Comparison of ENCODE assay signal across 3 cellular contexts in genomic region chr10:63373176-63373575, GRCh38.
TF ChIP-seq lines count a peak whose summit lies in the region.

No MANE protein-coding gene starts in this region.

TF ChIP-seq in HepG2, 621 proteins besides CTCF, POLR2A, EP300 and RAD21 (continues in another document):
- TF ChIP-seq, protein P1, sequence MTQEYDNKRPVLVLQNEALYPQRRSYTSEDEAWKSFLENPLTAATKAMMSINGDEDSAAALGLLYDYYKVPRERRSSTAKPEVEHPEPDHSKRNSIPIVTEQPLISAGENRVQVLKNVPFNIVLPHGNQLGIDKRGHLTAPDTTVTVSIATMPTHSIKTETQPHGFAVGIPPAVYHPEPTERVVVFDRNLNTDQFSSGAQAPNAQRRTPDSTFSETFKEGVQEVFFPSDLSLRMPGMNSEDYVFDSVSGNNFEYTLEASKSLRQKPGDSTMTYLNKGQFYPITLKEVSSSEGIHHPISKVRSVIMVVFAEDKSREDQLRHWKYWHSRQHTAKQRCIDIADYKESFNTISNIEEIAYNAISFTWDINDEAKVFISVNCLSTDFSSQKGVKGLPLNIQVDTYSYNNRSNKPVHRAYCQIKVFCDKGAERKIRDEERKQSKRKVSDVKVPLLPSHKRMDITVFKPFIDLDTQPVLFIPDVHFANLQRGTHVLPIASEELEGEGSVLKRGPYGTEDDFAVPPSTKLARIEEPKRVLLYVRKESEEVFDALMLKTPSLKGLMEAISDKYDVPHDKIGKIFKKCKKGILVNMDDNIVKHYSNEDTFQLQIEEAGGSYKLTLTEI (CRISPR knock-in tag; conservative IDR thresholded peaks at IDR 0.05): no peak
- TF ChIP-seq ZNF234 (CRISPR knock-in tag; conservative IDR thresholded peaks at IDR 0.05) (no peak), MAFK (conservative IDR thresholded peaks at IDR 0.05 in 1 of 2, IDR thresholded peaks at IDR 0.05 in 1 of 2; ENCODE audit: low read length in 2 of 2) (peak; percentile 46 to 68; a peak in 3 of 4 replicates), ZNF816 (CRISPR knock-in tag; IDR thresholded peaks at IDR 0.05; ENCODE audit: borderline replicate concordance) (no peak), NR2C2 (CRISPR knock-in tag; IDR thresholded peaks at IDR 0.05; ENCODE audit: borderline replicate concordance) (no peak), ZNF12 (CRISPR knock-in tag; IDR thresholded peaks at IDR 0.05) (no peak)
- TF ChIP-seq, protein P2, sequence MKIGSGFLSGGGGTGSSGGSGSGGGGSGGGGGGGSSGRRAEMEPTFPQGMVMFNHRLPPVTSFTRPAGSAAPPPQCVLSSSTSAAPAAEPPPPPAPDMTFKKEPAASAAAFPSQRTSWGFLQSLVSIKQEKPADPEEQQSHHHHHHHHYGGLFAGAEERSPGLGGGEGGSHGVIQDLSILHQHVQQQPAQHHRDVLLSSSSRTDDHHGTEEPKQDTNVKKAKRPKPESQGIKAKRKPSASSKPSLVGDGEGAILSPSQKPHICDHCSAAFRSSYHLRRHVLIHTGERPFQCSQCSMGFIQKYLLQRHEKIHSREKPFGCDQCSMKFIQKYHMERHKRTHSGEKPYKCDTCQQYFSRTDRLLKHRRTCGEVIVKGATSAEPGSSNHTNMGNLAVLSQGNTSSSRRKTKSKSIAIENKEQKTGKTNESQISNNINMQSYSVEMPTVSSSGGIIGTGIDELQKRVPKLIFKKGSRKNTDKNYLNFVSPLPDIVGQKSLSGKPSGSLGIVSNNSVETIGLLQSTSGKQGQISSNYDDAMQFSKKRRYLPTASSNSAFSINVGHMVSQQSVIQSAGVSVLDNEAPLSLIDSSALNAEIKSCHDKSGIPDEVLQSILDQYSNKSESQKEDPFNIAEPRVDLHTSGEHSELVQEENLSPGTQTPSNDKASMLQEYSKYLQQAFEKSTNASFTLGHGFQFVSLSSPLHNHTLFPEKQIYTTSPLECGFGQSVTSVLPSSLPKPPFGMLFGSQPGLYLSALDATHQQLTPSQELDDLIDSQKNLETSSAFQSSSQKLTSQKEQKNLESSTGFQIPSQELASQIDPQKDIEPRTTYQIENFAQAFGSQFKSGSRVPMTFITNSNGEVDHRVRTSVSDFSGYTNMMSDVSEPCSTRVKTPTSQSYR (CRISPR knock-in tag; IDR thresholded peaks at IDR 0.05; ENCODE audit: borderline replicate concordance): no peak
- TF ChIP-seq, protein P3, sequence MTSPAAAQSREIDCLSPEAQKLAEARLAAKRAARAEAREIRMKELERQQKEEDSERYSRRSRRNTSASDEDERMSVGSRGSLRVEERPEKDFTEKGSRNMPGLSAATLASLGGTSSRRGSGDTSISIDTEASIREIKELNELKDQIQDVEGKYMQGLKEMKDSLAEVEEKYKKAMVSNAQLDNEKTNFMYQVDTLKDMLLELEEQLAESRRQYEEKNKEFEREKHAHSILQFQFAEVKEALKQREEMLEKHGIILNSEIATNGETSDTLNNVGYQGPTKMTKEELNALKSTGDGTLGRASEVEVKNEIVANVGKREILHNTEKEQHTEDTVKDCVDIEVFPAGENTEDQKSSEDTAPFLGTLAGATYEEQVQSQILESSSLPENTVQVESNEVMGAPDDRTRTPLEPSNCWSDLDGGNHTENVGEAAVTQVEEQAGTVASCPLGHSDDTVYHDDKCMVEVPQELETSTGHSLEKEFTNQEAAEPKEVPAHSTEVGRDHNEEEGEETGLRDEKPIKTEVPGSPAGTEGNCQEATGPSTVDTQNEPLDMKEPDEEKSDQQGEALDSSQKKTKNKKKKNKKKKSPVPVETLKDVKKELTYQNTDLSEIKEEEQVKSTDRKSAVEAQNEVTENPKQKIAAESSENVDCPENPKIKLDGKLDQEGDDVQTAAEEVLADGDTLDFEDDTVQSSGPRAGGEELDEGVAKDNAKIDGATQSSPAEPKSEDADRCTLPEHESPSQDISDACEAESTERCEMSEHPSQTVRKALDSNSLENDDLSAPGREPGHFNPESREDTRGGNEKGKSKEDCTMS (CRISPR knock-in tag; conservative IDR thresholded peaks at IDR 0.05): no peak

TF ChIP-seq in IMR-90, 13 proteins besides CTCF, POLR2A, EP300 and RAD21 (continued from another document):
- TF ChIP-seq MXI1 (IDR thresholded peaks at IDR 0.05; ENCODE audit: borderline replicate concordance, low read depth, low read length) (no peak), FOS (IDR thresholded peaks at IDR 0.05; ENCODE audit: low read depth, low read length) (no peak), BHLHE40 (IDR thresholded peaks at IDR 0.05; ENCODE audit: low read depth, low read length) (no peak), MAFK (IDR thresholded peaks at IDR 0.05; ENCODE audit: low read depth, low read length) (peak; percentile 46)
- TF ChIP-seq, protein P4, sequence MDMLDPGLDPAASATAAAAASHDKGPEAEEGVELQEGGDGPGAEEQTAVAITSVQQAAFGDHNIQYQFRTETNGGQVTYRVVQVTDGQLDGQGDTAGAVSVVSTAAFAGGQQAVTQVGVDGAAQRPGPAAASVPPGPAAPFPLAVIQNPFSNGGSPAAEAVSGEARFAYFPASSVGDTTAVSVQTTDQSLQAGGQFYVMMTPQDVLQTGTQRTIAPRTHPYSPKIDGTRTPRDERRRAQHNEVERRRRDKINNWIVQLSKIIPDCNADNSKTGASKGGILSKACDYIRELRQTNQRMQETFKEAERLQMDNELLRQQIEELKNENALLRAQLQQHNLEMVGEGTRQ (IDR thresholded peaks at IDR 0.05; ENCODE audit: low read depth, low read length): no peak
TF ChIP-seq in IMR-90: peak in this region for 1.

TF ChIP-seq in HEK293T, 16 proteins besides CTCF, POLR2A, EP300 and RAD21:
- TF ChIP-seq ZNF384 (IDR thresholded peaks at IDR 0.05) (no peak), SUZ12 (IDR thresholded peaks at IDR 0.05) (no peak), FOXA1 (IDR thresholded peaks at IDR 0.05) (no peak), BHLHE40 (IDR thresholded peaks at IDR 0.05; ENCODE audit: borderline replicate concordance) (no peak), LEF1 (IDR thresholded peaks at IDR 0.05; ENCODE audit: borderline replicate concordance) (no peak), NFRKB (IDR thresholded peaks at IDR 0.05) (no peak), SP1 (IDR thresholded peaks at IDR 0.05) (no peak), ARNT (IDR thresholded peaks at IDR 0.05) (no peak), FOXK2 (IDR thresholded peaks at IDR 0.05) (no peak), TARDBP (IDR thresholded peaks at IDR 0.05) (no peak)
